In genomic region chr1:39722495-39722894, GRCh38 we compare ENCODE assay signal across 20 cellular contexts. TPM values are rescaled to one million over a fixed set of nuclear protein-coding genes. Genes with fewer than 3 reads are reported as not detected.
DNase-seq lines count a peak whose midpoint lies in the region; ATAC-seq and TF ChIP-seq lines count a peak whose summit lies in the region.
"Had no signal": no experiment of that assay in that cellular context is flagged by ENCODE, and none has a peak within 500 bp of the region (broad histone marks: within the 10 kb centered on the region; RNA-seq: fewer than 3 reads in every experiment).

No MANE protein-coding gene starts in this region.

- peak; percentile 63; the same call in 1 of the 2 replicates for ATAC-seq in Panc1
- ATAC-seq in foreskin keratinocyte, result peak; percentile 52
- ATAC-seq in HG03442 (IDR thresholded peaks at IDR 0.05; ENCODE audit: unreplicated experiment), result no peak
- ATAC-seq: SK-N-SH treated with all-trans-retinoic acid at 6 μM for 48 hours had no signal

- H3K27ac ChIP-seq in GM23248 (no peak overlapping the region), Panc1 (ENCODE audit: low read length) (no peak overlapping the region), foreskin keratinocyte (no peak overlapping the region)
- H3K27ac ChIP-seq: C4-2B had no signal

- no peaks in the 10 kb centered on the region for H3K9me2 ChIP-seq in GM23248 (ENCODE audit: insufficient read depth)

- WGBS in GM23248 (ENCODE audit: low coverage in 1 of 2, low lambda C conversion rate in 2 of 2, missing lambda C conversion rate in 2 of 2), 2 experiments, result 0 to 1% methylated on average over 2 of the region's 2 CpGs

- BruUV-seq in Panc1 (replicated peaks; lab: Mats Ljungman, UMichigan), result no TSS peak

- DNase-seq in DMS53 treated with DMSO at 0.1 percent for 48 hours (lab: John Stamatoyannopoulos, UW; ENCODE audit: unreplicated experiment) (peak; percentile 48), GM23248 (peak; percentile 21), Panc1 (ENCODE audit: low read depth, low spot score) (peak; percentile 66), foreskin keratinocyte (peak; percentile 89 to 93), OCI-M2 (lab: John Stamatoyannopoulos, UW; ENCODE audit: unreplicated experiment) (no peak), GM19238 (ENCODE audit: insufficient read length, low spot score) (no peak), OCI-M1 (lab: John Stamatoyannopoulos, UW) (no peak)
- DNase-seq: HFFc6, NCI-H1105 treated with DMSO at 0.1 percent for 48 hours, NCI-H1694 treated with DMSO at 0.1 percent for 48 hours, NCI-H446 treated with DMSO at 0.1 percent for 48 hours, NCI-H748 treated with DMSO at 0.1 percent for 48 hours, SHP77, T-helper 1 cell had no signal

- peaks cover 56% of the 10 kb centered on the region for H3K27me3 ChIP-seq in GM23248 (replicated peaks; ENCODE audit: insufficient read depth)
- peaks cover 9% of the 10 kb centered on the region for H3K27me3 ChIP-seq in Panc1 (ENCODE audit: control insufficient read depth, insufficient read depth, low read length)
- H3K27me3 ChIP-seq in foreskin keratinocyte, result peaks cover 36% of the 10 kb centered on the region

- no peaks in the 10 kb centered on the region; the same call in 1 of the 2 replicates for H4K20me1 ChIP-seq in GM23248 (ENCODE audit: insufficient read depth)

- H3K4me1 ChIP-seq in GM23248 (ENCODE audit: insufficient read depth) (no peaks in the 10 kb centered on the region), Panc1 (ENCODE audit: control insufficient read depth, insufficient read depth, low read length) (no peaks in the 10 kb centered on the region), foreskin keratinocyte (peaks cover 3% of the 10 kb centered on the region)

- H2AFZ ChIP-seq in GM23248, result no peak overlapping the region

- H3K4me3 ChIP-seq in GM23248 (no peak overlapping the region), Panc1 (ENCODE audit: low read depth in 2 of 2, low read length in 2 of 2) (no peak overlapping the region)

- no peaks in the 10 kb centered on the region for H3F3A ChIP-seq in GM23248 (ENCODE audit: insufficient read depth)

- no peak for TF ChIP-seq CTCF in Panc1 (IDR thresholded peaks at IDR 0.05)
- TF ChIP-seq CTCF in foreskin keratinocyte (conservative IDR thresholded peaks at IDR 0.05), result no peak

- no peak overlapping the region for H3K4me2 ChIP-seq in GM23248 (ENCODE audit: unreplicated experiment)

- no peaks in the 10 kb centered on the region for H3K9me3 ChIP-seq in GM23248 (ENCODE audit: low read depth)
- no peaks in the 10 kb centered on the region for H3K9me3 ChIP-seq in Panc1 (ENCODE audit: control insufficient read depth, insufficient read depth, low read depth, low read length)

- in situ Hi-C loops in GM23248 (cut with MboI), result no loop called here
- in situ Hi-C loops in Panc1 (cut with HindIII; ENCODE audit: low pct_unique_long_range_greater_than_20kb, low sequenced_read_pairs), result no loop called here

- POLR2A ChIA-PET in Panc1 (lab: Charles Lee), result interaction anchor here (0.6 to 1.0 kb wide), 2 partner anchors 35 to 147 kb away, joined by 3 read pairs; no protein-coding TSS in a partner anchor

- intact Hi-C loops in Panc1 (cut with micrococcal nuclease; ENCODE audit: unreplicated experiment), result loop anchor here (5.0 kb wide), 1 partner anchor 125 kb away; no protein-coding TSS in a partner anchor

- H3K36me3 ChIP-seq in GM23248 (ENCODE audit: low read depth), result no peaks in the 10 kb centered on the region
- no peaks in the 10 kb centered on the region for H3K36me3 ChIP-seq in Panc1 (ENCODE audit: control insufficient read depth, insufficient read depth, low read length)

- no peaks in the 10 kb centered on the region for H3K79me2 ChIP-seq in GM23248 (ENCODE audit: insufficient read depth)

- H3K9ac ChIP-seq in GM23248, result no peak overlapping the region

- CTCF ChIA-PET in Panc1 (lab: Charles Lee), result no interaction called here

RNA-seq across cellular contexts. Expression of gene PPIE, which starts 16.2 kb away (rescaled TPM):
- 19.9 and 35.3 TPM in 2 replicates for total RNA-seq in GM23248 (2014; rRNA removed; shearing (Covaris generic))
- polyA plus RNA-seq in GM23248 (2016; fragmentation: Nextera tagmentation; extraction: Ambion mirVana) (63.4 and 68.0 TPM in 2 replicates), foreskin keratinocyte (74.1 and 77.8 TPM in 2 replicates)
- total RNA-seq in Panc1 (2021; ENCODE audit: unreplicated experiment) (53.0 TPM), foreskin keratinocyte (53.6 and 55.3 TPM in 2 replicates)
- 67.5 TPM for polyA plus RNA-seq in Panc1 (2012; ENCODE audit: insufficient read length)

RNA-seq across cellular contexts. Expression of gene HPCAL4, which starts 31.3 kb away (rescaled TPM):
- total RNA-seq in GM23248 (2014; rRNA removed; shearing (Covaris generic)), result not detected in 2 replicates
- polyA plus RNA-seq in GM23248 (2016; fragmentation: Nextera tagmentation; extraction: Ambion mirVana) (not detected in 2 replicates), foreskin keratinocyte (not detected in 2 replicates)
- total RNA-seq in Panc1 (2021; ENCODE audit: unreplicated experiment) (0.21 TPM), foreskin keratinocyte (not detected in 2 replicates)
- 0.17 TPM for polyA plus RNA-seq in Panc1 (2012; ENCODE audit: insufficient read length)
- total RNA-seq: HFFc6, HT-29 had no signal

RNA-seq across cellular contexts. Expression of gene OXCT2, which starts 48.7 kb away (rescaled TPM):
- total RNA-seq in GM23248 (2014; rRNA removed; shearing (Covaris generic)), result 0.89 and 3.5 TPM in 2 replicates
- polyA plus RNA-seq in GM23248 (2016; fragmentation: Nextera tagmentation; extraction: Ambion mirVana), result 0.37 and 0.69 TPM in 2 replicates
- total RNA-seq in Panc1 (2021; ENCODE audit: unreplicated experiment), result 1.9 TPM
- polyA plus RNA-seq in Panc1 (2012; ENCODE audit: insufficient read length), result 1.3 TPM
- total RNA-seq in foreskin keratinocyte, result 0.20 and 0.32 TPM in 2 replicates
- polyA plus RNA-seq in foreskin keratinocyte, result 0.26 and 0.44 TPM in 2 replicates
- total RNA-seq: G401 had no signal

RNA-seq across cellular contexts. Expression of gene NT5C1A, which starts 50.6 kb away (rescaled TPM):
- total RNA-seq in GM23248 (2014; rRNA removed; shearing (Covaris generic)), result not detected in 2 replicates
- polyA plus RNA-seq in GM23248 (2016; fragmentation: Nextera tagmentation; extraction: Ambion mirVana) (not detected in 2 replicates), foreskin keratinocyte (not detected in 2 replicates)
- total RNA-seq in Panc1 (2021; ENCODE audit: unreplicated experiment) (not detected), foreskin keratinocyte (not detected in 2 replicates)
- not detected for polyA plus RNA-seq in Panc1 (2012; ENCODE audit: insufficient read length)
- total RNA-seq: G401, HFFc6, HT-29, LHCN-M2 had no signal

Comparison
In these comparisons a context has a peak if more than half of its experiments do, and no peak if none do; other contexts are left out.
1. DNase-seq: peak in DMS53 treated with DMSO at 0.1 percent for 48 hours (single experiment), GM23248 (single experiment), Panc1 (single experiment) and foreskin keratinocyte (2 of 2); none in OCI-M2 (single experiment), GM19238 (single experiment) and OCI-M1 (single experiment).